ENCODE assay signal across 7 cellular contexts in genomic region chr9:116442528-116442927, GRCh38.
"Had no signal": no experiment of that assay in that cellular context is flagged by ENCODE, and none has a peak within 500 bp of the region (broad histone marks: within the 10 kb centered on the region; RNA-seq: fewer than 3 reads in every experiment).

No MANE protein-coding gene starts in this region.

- H3K4me1 ChIP-seq: HAP-1 had no signal

- H3K36me3 ChIP-seq: HAP-1 had no signal

- H3K9me3 ChIP-seq: HAP-1 had no signal

- DNase-seq: H7, HFFc6, KG1 had no signal

- H3K4me2 ChIP-seq: GM23338 had no signal

- H3K27ac ChIP-seq: HL-60 had no signal

- H3K4me3 ChIP-seq: GM23338, HAP-1 had no signal

- H2AFZ ChIP-seq: GM23338 had no signal

- ATAC-seq: GM23338, HCT116 had no signal
